ENCODE assay signal across 11 cellular contexts in genomic region chr7:111835066-111835465, GRCh38.
A peak's percentile ranks its signal among the peaks of the same experiment; 100 is the strongest.
DNase-seq lines count a peak whose midpoint lies in the region; ATAC-seq and TF ChIP-seq lines count a peak whose summit lies in the region.
"Had no signal": no experiment of that assay in that cellular context is flagged by ENCODE, and none has a peak within 500 bp of the region (broad histone marks: within the 10 kb centered on the region; RNA-seq: fewer than 3 reads in every experiment).

No MANE protein-coding gene starts in this region.

- no peak overlapping the region for H3K14ac ChIP-seq in neuronal stem cell (ENCODE audit: low read length)

- H3K4me1 ChIP-seq in neuronal stem cell (ENCODE audit: control insufficient read depth in 2 of 2, insufficient read depth in 1 of 2, low read depth in 1 of 2, low read length in 2 of 2), result no peaks in the 10 kb centered on the region
- H3K4me1 ChIP-seq: sigmoid colon had no signal

- no peak overlapping the region for H2BK5ac ChIP-seq in neuronal stem cell (ENCODE audit: low read length)

- no peak overlapping the region for H2AFZ ChIP-seq in neuronal stem cell (ENCODE audit: low read length)

- H4K8ac ChIP-seq in neuronal stem cell (ENCODE audit: low read depth, low read length), result no peak overlapping the region

- in situ Hi-C loops in ACHN (cut with HindIII; ENCODE audit: low pct_ligation_motif_present, low pct_unique_long_range_greater_than_20kb, low sequenced_read_pairs), result no loop called here

- no peaks in the 10 kb centered on the region for H3K27me3 ChIP-seq in neuronal stem cell (ENCODE audit: control insufficient read depth in 3 of 3, insufficient read depth in 3 of 3, low read depth in 1 of 3, low read length in 3 of 3)
- H3K27me3 ChIP-seq: cardiac muscle cell, sigmoid colon had no signal

- no peak overlapping the region for H3K23ac ChIP-seq in neuronal stem cell (ENCODE audit: low read depth, low read length, poor library complexity)

- H3K27ac ChIP-seq in neuronal stem cell (replicated peaks; ENCODE audit: low read length), result no peak overlapping the region
- H3K27ac ChIP-seq: cardiac muscle cell, sigmoid colon had no signal

- CTCF ChIA-PET in AG04449 (lab: Yijun Ruan, JAX), result interaction anchor here (1.1 to 9.4 kb wide), 4 partner anchors 19 to 99 kb away, joined by 3 to 83 read pairs (median 4); no protein-coding TSS in a partner anchor

- H3K4me2 ChIP-seq in neuronal stem cell (ENCODE audit: insufficient read depth, low read length, poor library complexity, severe bottlenecking), result no peak overlapping the region

- POLR2A ChIA-PET in AG04449 (lab: Yijun Ruan, JAX), result no interaction called here

- TF ChIP-seq CTCF in AG04449 (IDR thresholded peaks at IDR 0.05; ENCODE audit: insufficient read depth, low read length, missing control alignments), result no peak

- peaks cover 0 to 14% of the 10 kb centered on the region in 2 donors for H3K9me3 ChIP-seq in neuronal stem cell (replicated peaks in 1 of 2; ENCODE audit: control insufficient read depth in 2 of 2, insufficient read depth in 1 of 2, low read depth in 1 of 2, low read length in 2 of 2)
- H3K9me3 ChIP-seq: sigmoid colon had no signal

- no peak overlapping the region for H2BK15ac ChIP-seq in neuronal stem cell (ENCODE audit: low read length)

- H3K4me3 ChIP-seq in AG04449 (ENCODE audit: low read depth, low read length), result no peak overlapping the region
- no peak overlapping the region for H3K4me3 ChIP-seq in neuronal stem cell (ENCODE audit: low read length in 2 of 2)
- H3K4me3 ChIP-seq: cardiac muscle cell, sigmoid colon had no signal

- H3K18ac ChIP-seq in neuronal stem cell (ENCODE audit: low read length), result no peak overlapping the region

- no peak overlapping the region for H3K4ac ChIP-seq in neuronal stem cell (ENCODE audit: low read length)

- peaks cover 0 to 16% of the 10 kb centered on the region in 2 donors for H3K36me3 ChIP-seq in neuronal stem cell (replicated peaks in 1 of 2; ENCODE audit: control insufficient read depth in 2 of 2, insufficient read depth in 2 of 2, low read length in 2 of 2)
- H3K36me3 ChIP-seq: cardiac muscle cell, sigmoid colon had no signal

- H4K91ac ChIP-seq in neuronal stem cell (ENCODE audit: low read depth, low read length, poor library complexity), result no peak overlapping the region

- H3K79me1 ChIP-seq in neuronal stem cell (ENCODE audit: low read depth, low read length), result no peaks in the 10 kb centered on the region

- no peak for ATAC-seq in GM21529 (IDR thresholded peaks at IDR 0.05; ENCODE audit: unreplicated experiment)
- ATAC-seq in HG03521 (IDR thresholded peaks at IDR 0.05; ENCODE audit: unreplicated experiment), result no peak

- H2AK5ac ChIP-seq in neuronal stem cell (ENCODE audit: low read depth, low read length), result no peak overlapping the region

- DNase-seq in AG04449 (ENCODE audit: low read depth, low spot score), result peak; percentile 72
- peak; percentile 84 for DNase-seq in HCEC 1CT
- DNase-seq in astrocyte of the hippocampus (ENCODE audit: low read depth, low spot score), result peak; percentile 70
- DNase-seq in iris pigment epithelial cell (ENCODE audit: low read depth), result peak; percentile 89
- no peak for DNase-seq in neuronal stem cell (ENCODE audit: low spot score)
- no peak for DNase-seq in ACHN
- DNase-seq: NCI-H1105 treated with DMSO at 0.1 percent for 48 hours, sigmoid colon had no signal

- no peak overlapping the region for H2BK120ac ChIP-seq in neuronal stem cell (ENCODE audit: low read depth, low read length)

- no peak overlapping the region for H3K9ac ChIP-seq in neuronal stem cell (ENCODE audit: low read depth, low read length, poor library complexity)

- H2BK12ac ChIP-seq in neuronal stem cell (ENCODE audit: low read length), result no peak overlapping the region

Comparison
In these comparisons a context has a peak if more than half of its experiments do, and no peak if none do; other contexts are left out.
1. DNase-seq: peak in AG04449 (single experiment), HCEC 1CT (single experiment), astrocyte of the hippocampus (single experiment) and iris pigment epithelial cell (single experiment); none in neuronal stem cell (single experiment) and ACHN (single experiment).